In genomic region chr3:142568393-142569017, GRCh38 we compare ENCODE assay signal across 19 cellular contexts.
"Had no signal": no experiment of that assay in that cellular context is flagged by ENCODE, and none has a peak within 500 bp of the region (broad histone marks: within the 10 kb centered on the region; RNA-seq: fewer than 3 reads in every experiment).

No MANE protein-coding gene starts in this region.

- H3K36me3 ChIP-seq: cardiac muscle cell, prostate gland had no signal

- H3K27ac Mint-ChIP-seq: activated CD8-positive, alpha-beta T cell treated with anti-CD3 and anti-CD28 coated beads for 36 hours; activated naive CD8-positive, alpha-beta T cell treated with anti-CD3 and anti-CD28 coated beads, Interleukin-2, amount 50 U/mL, for 24 hours; activated T-helper 1 cell treated with anti-CD3 and anti-CD28 coated beads, Interleukin-12 subunit alpha, Interleukin-12 subunit beta, Interleukin-2, Interleukin-4 antibody, amounts not matched to agents 30 ng/mL and 10 ng/mL and 1 ng/mL, durations not matched to agents 14 hours and 24 hours and 36 hours had no signal

- H3K27ac ChIP-seq: cardiac muscle cell, hepatocyte, prostate gland, spleen had no signal

- H3K4me3 Mint-ChIP-seq: activated CD8-positive, alpha-beta T cell treated with anti-CD3 and anti-CD28 coated beads for 36 hours; activated naive CD8-positive, alpha-beta T cell treated with anti-CD3 and anti-CD28 coated beads, Interleukin-2, amount 50 U/mL, for 24 hours; activated T-helper 1 cell treated with anti-CD3 and anti-CD28 coated beads, Interleukin-12 subunit alpha, Interleukin-12 subunit beta, Interleukin-2, Interleukin-4 antibody, amounts not matched to agents 30 ng/mL and 10 ng/mL and 1 ng/mL, durations not matched to agents 14 hours and 24 hours and 36 hours; immature natural killer cell; naive thymus-derived CD8-positive, alpha-beta T cell had no signal

- H3K4me3 ChIP-seq: cardiac muscle cell, hepatocyte, mucosa of descending colon, prostate gland, spleen had no signal

- H3K9me3 Mint-ChIP-seq: activated CD8-positive, alpha-beta T cell treated with anti-CD3 and anti-CD28 coated beads for 36 hours; activated naive CD8-positive, alpha-beta T cell treated with anti-CD3 and anti-CD28 coated beads, Interleukin-2, amount 50 U/mL, for 24 hours; activated T-helper 1 cell treated with anti-CD3 and anti-CD28 coated beads, Interleukin-12 subunit alpha, Interleukin-12 subunit beta, Interleukin-2, Interleukin-4 antibody, amounts not matched to agents 30 ng/mL and 10 ng/mL and 1 ng/mL, durations not matched to agents 14 hours and 24 hours and 36 hours; immature natural killer cell had no signal

- H2AFZ ChIP-seq: hepatocyte had no signal

- H3K27me3 ChIP-seq: cardiac muscle cell, hepatocyte, spleen had no signal

- H3K9me3 ChIP-seq: mucosa of descending colon, prostate gland, spleen had no signal

- H3K4me1 ChIP-seq: prostate gland had no signal

- H3K4me2 ChIP-seq: hepatocyte had no signal

- DNase-seq: activated CD8-positive, alpha-beta T cell treated with anti-CD3 and anti-CD28 coated beads for 36 hours; activated naive CD4-positive, alpha-beta T cell treated with Interleukin-2 at 50 U/mL for 16 hours; activated naive CD8-positive, alpha-beta T cell treated with anti-CD3 and anti-CD28 coated beads, Interleukin-2, amount 50 U/mL, for 24 hours; immature natural killer cell; left cardiac atrium; mucosa of descending colon; naive thymus-derived CD8-positive, alpha-beta T cell; occipital lobe; spleen; stimulated activated naive CD4-positive, alpha-beta T cell; substantia nigra; T-helper 9 cell; trophoblast cell had no signal

- FAIRE-seq: colon had no signal

- ATAC-seq: activated CD8-positive, alpha-beta T cell treated with anti-CD3 and anti-CD28 coated beads for 36 hours; activated naive CD8-positive, alpha-beta T cell treated with anti-CD3 and anti-CD28 coated beads, Interleukin-2, amount 50 U/mL, for 24 hours; mucosa of descending colon; naive thymus-derived CD8-positive, alpha-beta T cell; sciatic nerve had no signal

- H3K27me3 Mint-ChIP-seq: activated CD8-positive, alpha-beta T cell treated with anti-CD3 and anti-CD28 coated beads for 36 hours; activated naive CD8-positive, alpha-beta T cell treated with anti-CD3 and anti-CD28 coated beads, Interleukin-2, amount 50 U/mL, for 24 hours; naive thymus-derived CD8-positive, alpha-beta T cell had no signal
